In genomic region chr12:50841654-50842531, GRCh38 we compare ENCODE assay signal across 20 cellular contexts. TPM values are rescaled to one million over a fixed set of nuclear protein-coding genes. Genes with fewer than 3 reads are reported as not detected.
DNase-seq lines count a peak whose midpoint lies in the region; ATAC-seq and TF ChIP-seq lines count a peak whose summit lies in the region.
"Had no signal": no experiment of that assay in that cellular context is flagged by ENCODE, and none has a peak within 500 bp of the region (broad histone marks: within the 10 kb centered on the region; RNA-seq: fewer than 3 reads in every experiment).

No MANE protein-coding gene starts in this region.

- TF ChIP-seq POLR2A in breast epithelium (IDR thresholded peaks at IDR 0.05) (no peak), body of pancreas (IDR thresholded peaks at IDR 0.05) (no peak), vagina (IDR thresholded peaks at IDR 0.05) (no peak)

- H3K36me3 Mint-ChIP-seq in MCF 10A (ENCODE audit: insufficient read depth, unreplicated experiment), result no peaks in the 10 kb centered on the region
- H3K36me3 Mint-ChIP-seq in nephron progenitor cell (ENCODE audit: low read depth), result no peaks in the 10 kb centered on the region
- H3K36me3 Mint-ChIP-seq: CD4-positive, CD25-positive, alpha-beta regulatory T cell had no signal

- DNase-seq in breast epithelium (ENCODE audit: low spot score in 2 of 2) (no peak), MCF 10A (ENCODE audit: unreplicated experiment) (no peak), body of pancreas (no peak), nephron progenitor cell (no peak), vagina (ENCODE audit: extremely low spot score in 2 of 2) (no peak), ascending aorta (ENCODE audit: low spot score in 2 of 2) (no peak), occipital lobe (lab: John Stamatoyannopoulos, UW) (no peak)
- DNase-seq: AML-193; CD4-positive, CD25-positive, alpha-beta regulatory T cell; DND-41; GDM1; GOT3; HFFc6; NCI-H1092; NCI-H226; NCI-H526 treated with DMSO at 0.1 percent for 48 hours; NK-92 treated with Interleukin-12 subunit alpha and Interleukin-12 subunit beta, amount 100 ng/mL, for 24 hours had no signal

- H3K27me3 ChIP-seq in breast epithelium (no peaks in the 10 kb centered on the region), body of pancreas (no peaks in the 10 kb centered on the region), vagina (no peaks in the 10 kb centered on the region), ascending aorta (no peaks in the 10 kb centered on the region)

- CTCF ChIA-PET in MCF 10A (lab: Yijun Ruan, JAX), result no interaction called here

- H3K4me1 ChIP-seq in breast epithelium (no peaks in the 10 kb centered on the region), body of pancreas (no peaks in the 10 kb centered on the region), vagina (no peaks in the 10 kb centered on the region), ascending aorta (no peaks in the 10 kb centered on the region)

- peaks cover 7% of the 10 kb centered on the region for H3K4me1 Mint-ChIP-seq in MCF 10A (ENCODE audit: insufficient read depth, unreplicated experiment)
- H3K4me1 Mint-ChIP-seq in nephron progenitor cell, result no peaks in the 10 kb centered on the region
- H3K4me1 Mint-ChIP-seq: CD4-positive, CD25-positive, alpha-beta regulatory T cell had no signal

- no peaks in the 10 kb centered on the region for H3K27me3 Mint-ChIP-seq in MCF 10A (ENCODE audit: insufficient read depth, unreplicated experiment)
- peaks cover 5% of the 10 kb centered on the region for H3K27me3 Mint-ChIP-seq in nephron progenitor cell (ENCODE audit: low read depth, poor library complexity)

- peak; percentile 10 for ATAC-seq in body of pancreas
- ATAC-seq in GM18907 (IDR thresholded peaks at IDR 0.05; ENCODE audit: unreplicated experiment), result no peak
- ATAC-seq: PC-3 had no signal

- WGBS in body of pancreas, 2 donors, result 45 to 46% methylated on average over 7 of the region's 7 CpGs

- no peak overlapping the region for H3K27ac Mint-ChIP-seq in MCF 10A (ENCODE audit: low read depth, unreplicated experiment)
- no peak overlapping the region for H3K27ac Mint-ChIP-seq in nephron progenitor cell
- H3K27ac Mint-ChIP-seq: CD4-positive, CD25-positive, alpha-beta regulatory T cell; HFFc6 had no signal

- intact Hi-C loops in breast epithelium (cut with DNase I; ENCODE audit: low total_unique reads) (no loop called here), MCF 10A (cut with micrococcal nuclease) (no loop called here), body of pancreas (cut with DNase I) (no loop called here), vagina (cut with DNase I) (no loop called here), ascending aorta (cut with DNase I) (no loop called here)

- H3K4me3 ChIP-seq in breast epithelium (peak overlapping the region in 2 of 3 donors; percentile 50 to 61), body of pancreas (no peak overlapping the region), vagina (no peak overlapping the region), ascending aorta (no peak overlapping the region)

- H3K27ac ChIP-seq in breast epithelium (peak overlapping the region; percentile 88 to 89), body of pancreas (peak overlapping the region in 1 of 4 donors; percentile 67), vagina (peak overlapping the region; percentile 60), ascending aorta (no peak overlapping the region)

- H3K4me3 Mint-ChIP-seq in MCF 10A (ENCODE audit: unreplicated experiment), result no peak overlapping the region
- H3K4me3 Mint-ChIP-seq in nephron progenitor cell, result peak overlapping the region; percentile 12
- H3K4me3 Mint-ChIP-seq: CD4-positive, CD25-positive, alpha-beta regulatory T cell; HFFc6 had no signal

- POLR2A ChIA-PET in MCF 10A (lab: Yijun Ruan, JAX), result interaction anchor here (0.7 kb wide), 1 partner anchor 70 kb away, joined by 3 read pairs; no protein-coding TSS in a partner anchor

- peaks cover 0 to 10% of the 10 kb centered on the region in 2 donors for H3K9me3 ChIP-seq in breast epithelium
- H3K9me3 ChIP-seq in body of pancreas, result no peaks in the 10 kb centered on the region
- H3K9me3 ChIP-seq in vagina, result no peaks in the 10 kb centered on the region
- no peaks in the 10 kb centered on the region for H3K9me3 ChIP-seq in ascending aorta

- no TSS peak for BruUV-seq in MCF 10A (replicated peaks; lab: Mats Ljungman, UMichigan)

- H3K36me3 ChIP-seq in breast epithelium (no peaks in the 10 kb centered on the region), body of pancreas (replicated peaks in 1 of 2; ENCODE audit: insufficient read depth in 1 of 2, low read depth in 2 of 2) (no peaks in the 10 kb centered on the region), vagina (no peaks in the 10 kb centered on the region), ascending aorta (no peaks in the 10 kb centered on the region)

- no peaks in the 10 kb centered on the region for H3K9me3 Mint-ChIP-seq in MCF 10A (ENCODE audit: unreplicated experiment)
- H3K9me3 Mint-ChIP-seq in nephron progenitor cell, result peaks cover 16% of the 10 kb centered on the region

- TF ChIP-seq CTCF in breast epithelium (IDR thresholded peaks at IDR 0.05) (no peak), MCF 10A (IDR thresholded peaks at IDR 0.05; ENCODE audit: unreplicated experiment) (no peak), body of pancreas (IDR thresholded peaks at IDR 0.05) (no peak), nephron progenitor cell (IDR thresholded peaks at IDR 0.05) (no peak), vagina (IDR thresholded peaks at IDR 0.05) (no peak), ascending aorta (IDR thresholded peaks at IDR 0.05) (no peak)

RNA-seq across cellular contexts. Expression of gene TMPRSS12, which starts 0.8 kb away (rescaled TPM):
- total RNA-seq in breast epithelium (not detected), MCF 10A (2022) (not detected in 2 replicates), body of pancreas (not detected), vagina (not detected), ascending aorta (not detected), occipital lobe (not detected)
- total RNA-seq: A673; CD4-positive, CD25-positive, alpha-beta regulatory T cell; HFFc6; PC-3 had no signal

Comparison
In these comparisons a context has a peak if more than half of its experiments do, and no peak if none do; other contexts are left out.
1. H3K27ac ChIP-seq: peak in breast epithelium (2 of 2) and vagina (single experiment); none in ascending aorta (0 of 2).
2. H3K4me3 ChIP-seq: peak in breast epithelium (2 of 3); none in body of pancreas (0 of 2), vagina (0 of 2) and ascending aorta (0 of 2).